ENCODE assay signal across 15 cellular contexts in genomic region chr13:77536358-77536757, GRCh38. TPM values are rescaled to one million over a fixed set of nuclear protein-coding genes. Genes with fewer than 3 reads are reported as not detected.
"Had no signal": no experiment of that assay in that cellular context is flagged by ENCODE, and none has a peak within 500 bp of the region (broad histone marks: within the 10 kb centered on the region; RNA-seq: fewer than 3 reads in every experiment).

No MANE protein-coding gene starts in this region.

- H3K36me3 ChIP-seq: cardiac muscle cell had no signal

- H3K4me1 Mint-ChIP-seq: activated CD4-positive, alpha-beta T cell treated with anti-CD3 and anti-CD28 coated beads, Interleukin-2, amount 10 ng/mL, durations not matched to agents 7 days and 5 days; immature natural killer cell; T-helper 17 cell had no signal

- H3K27ac ChIP-seq: cardiac muscle cell, coronary artery had no signal

- H3K9me3 Mint-ChIP-seq: activated CD4-positive, alpha-beta T cell treated with anti-CD3 and anti-CD28 coated beads, Interleukin-2, amount 10 ng/mL, durations not matched to agents 7 days and 5 days; immature natural killer cell had no signal

- DNase-seq: activated CD4-positive, alpha-beta T cell treated with anti-CD3 and anti-CD28 coated beads, Interleukin-2, amount 10 ng/mL, durations not matched to agents 7 days and 5 days; activated CD4-positive, CD25-positive, alpha-beta regulatory T cell; activated CD8-positive, alpha-beta memory T cell treated with anti-CD3 and anti-CD28 coated beads for 24 hours; activated naive CD4-positive, alpha-beta T cell treated with Interleukin-2 at 50 U/mL for 16 hours; effector CD8-positive, alpha-beta T cell; glutamatergic neuron; immature natural killer cell; mesenchymal stem cell; stimulated activated CD4-positive, alpha-beta T cell treated with anti-CD3 and anti-CD28 coated beads, Interleukin-2, amount 100 ng/mL, for 48 hours; stimulated activated naive CD4-positive, alpha-beta T cell treated with Interleukin-2 at 50 U/mL for 16 hours; T-helper 17 cell had no signal

- ATAC-seq: T-helper 17 cell had no signal

- H3K36me3 Mint-ChIP-seq: immature natural killer cell had no signal

- H3K4me3 Mint-ChIP-seq: activated CD4-positive, alpha-beta T cell treated with anti-CD3 and anti-CD28 coated beads, Interleukin-2, amount 10 ng/mL, durations not matched to agents 7 days and 5 days; immature natural killer cell; T-helper 17 cell had no signal

- H3K4me3 ChIP-seq: cardiac muscle cell, coronary artery had no signal

- H3K27ac Mint-ChIP-seq: activated CD4-positive, alpha-beta T cell treated with anti-CD3 and anti-CD28 coated beads, Interleukin-2, amount 10 ng/mL, durations not matched to agents 7 days and 5 days; immature natural killer cell; T-helper 17 cell had no signal

RNA-seq across cellular contexts. Expression of gene SCEL, which starts 0.9 kb away (rescaled TPM):
- total RNA-seq: activated CD4-positive, alpha-beta T cell treated with anti-CD3 and anti-CD28 coated beads, Interleukin-2, amount 10 ng/mL, durations not matched to agents 7 days and 5 days; cardiac muscle cell; osteocyte; T-helper 17 cell; ureter had no signal
- polyA plus RNA-seq: cardiac muscle cell, immature natural killer cell had no signal
